18 cellular contexts compared by ENCODE assay signal in genomic region chr5:167633931-167634341, GRCh38.
DNase-seq lines count a peak whose midpoint lies in the region; TF ChIP-seq lines count a peak whose summit lies in the region.
"Had no signal": no experiment of that assay in that cellular context is flagged by ENCODE, and none has a peak within 500 bp of the region (broad histone marks: within the 10 kb centered on the region; RNA-seq: fewer than 3 reads in every experiment).

No MANE protein-coding gene starts in this region.

- no peak for TF ChIP-seq CTCF in brain microvascular endothelial cell (IDR thresholded peaks at IDR 0.05; ENCODE audit: low read depth, low read length, missing control alignments)

- H3K4me3 ChIP-seq in ACC112 (ENCODE audit: low read depth, low read length) (peak overlapping the region; percentile 0; the same call in 1 of the 2 replicates), brain microvascular endothelial cell (ENCODE audit: low read depth, low read length) (no peak overlapping the region)
- H3K4me3 ChIP-seq: hepatocyte, lower lobe of right lung, Peyer's patch, tibial artery had no signal

- in situ Hi-C loops in brain microvascular endothelial cell (cut with HindIII; ENCODE audit: low pct_ligation_motif_present, low sequenced_read_pairs), result no loop called here

- H3K4me1 ChIP-seq in ACC112 (ENCODE audit: control insufficient read depth, insufficient read depth, low read length, unreplicated experiment), result peaks cover 20% of the 10 kb centered on the region
- H3K4me1 ChIP-seq: Peyer's patch had no signal

- no peaks in the 10 kb centered on the region for H3K79me2 ChIP-seq in ACC112 (ENCODE audit: control insufficient read depth, insufficient read depth, low read length, unreplicated experiment)
- H3K79me2 ChIP-seq: hepatocyte had no signal

- peak overlapping the region; percentile 14 for H2AFZ ChIP-seq in ACC112 (ENCODE audit: low read length, unreplicated experiment)
- H2AFZ ChIP-seq: hepatocyte had no signal

- H3K36me3 ChIP-seq in ACC112 (ENCODE audit: insufficient read depth, low read length) (no peaks in the 10 kb centered on the region), brain microvascular endothelial cell (replicated peaks) (no peaks in the 10 kb centered on the region)
- H3K36me3 ChIP-seq: lower lobe of right lung, Peyer's patch, tibial artery had no signal

- H3K27me3 ChIP-seq in ACC112 (ENCODE audit: insufficient read depth, low read length), result no peaks in the 10 kb centered on the region
- no peaks in the 10 kb centered on the region for H3K27me3 ChIP-seq in brain microvascular endothelial cell (replicated peaks)
- H3K27me3 ChIP-seq: hepatocyte, Peyer's patch, tibial artery had no signal

- peak overlapping the region; percentile 78 for H3K27ac ChIP-seq in ACC112 (ENCODE audit: low read depth, low read length)
- H3K27ac ChIP-seq in brain microvascular endothelial cell, result peak overlapping the region; percentile 82
- H3K27ac ChIP-seq: hepatocyte, lower lobe of right lung, Peyer's patch, tibial artery had no signal

- DNase-seq in HS-27A (ENCODE audit: low read depth), result peak; percentile 68
- peak; percentile 83 for DNase-seq in brain microvascular endothelial cell
- DNase-seq in hepatic stellate cell (ENCODE audit: low spot score), result peak; percentile 27
- no peak for DNase-seq in globus pallidus (ENCODE audit: low spot score)
- no peak for DNase-seq in dermis blood vessel endothelial cell
- DNase-seq in NOMO-1 (lab: John Stamatoyannopoulos, UW; ENCODE audit: unreplicated experiment in 2 of 2), result no peak
- no peak for DNase-seq in mucosa of gallbladder (ENCODE audit: low spot score)
- DNase-seq: aorta; effector CD8-positive, alpha-beta T cell; lower lobe of right lung; NCI-H524 treated with DMSO at 0.1 percent for 48 hours; nucleus accumbens; Peyer's patch; stimulated activated CD4-positive, alpha-beta T cell treated with anti-CD3 and anti-CD28 coated beads, Interleukin-15, amount 100 ng/mL, for 24 hours; T-helper 2 cell; tibial artery had no signal

Comparison
In these comparisons a context has a peak if more than half of its experiments do, and no peak if none do; other contexts are left out.
1. DNase-seq: peak in HS-27A (single experiment), brain microvascular endothelial cell (single experiment) and hepatic stellate cell (single experiment); none in globus pallidus (single experiment), dermis blood vessel endothelial cell (single experiment), NOMO-1 (0 of 2) and mucosa of gallbladder (single experiment).